16 cellular contexts compared by ENCODE assay signal in genomic region chr1:9253706-9254105, GRCh38. TPM values are rescaled to one million over a fixed set of nuclear protein-coding genes. Genes with fewer than 3 reads are reported as not detected.
DNase-seq lines count a peak whose midpoint lies in the region; ATAC-seq and TF ChIP-seq lines count a peak whose summit lies in the region.
"Had no signal": no experiment of that assay in that cellular context is flagged by ENCODE, and none has a peak within 500 bp of the region (broad histone marks: within the 10 kb centered on the region; RNA-seq: fewer than 3 reads in every experiment).

No MANE protein-coding gene starts in this region.

- H3K4ac ChIP-seq in H9 (ENCODE audit: low read depth, low read length), result no peak overlapping the region

- H4K5ac ChIP-seq in H9 (ENCODE audit: insufficient read length, low read depth, low read length), result no peak overlapping the region

- CTCF ChIA-PET in activated naive CD4-positive, alpha-beta T cell treated with anti-CD3 and anti-CD28 coated beads for 36 hours (lab: Charles Lee), result no interaction called here

- in situ Hi-C loops in KBM-7 (cut with MboI; ENCODE audit: low pct_unique_long_range_greater_than_20kb, low sequenced_read_pairs), result no loop called here

- H4K8ac ChIP-seq in H9 (replicated peaks; ENCODE audit: insufficient read length, low read depth, low read length), result no peak overlapping the region

- H2BK5ac ChIP-seq in H9 (ENCODE audit: insufficient read length, low read length), result no peak overlapping the region

- no peak overlapping the region for H3K9ac ChIP-seq in H9 (ENCODE audit: extremely low read depth, insufficient read length, low read length)

- no peak overlapping the region for H3K56ac ChIP-seq in H9 (ENCODE audit: insufficient read length, low read depth, low read length)

- H4K91ac ChIP-seq in H9 (ENCODE audit: insufficient read length, low read depth, low read length), result no peak overlapping the region

- H3K27ac ChIP-seq in H9 (ENCODE audit: insufficient read length, low read depth, low read length) (no peak overlapping the region), osteoblast (ENCODE audit: low read depth, low read length) (no peak overlapping the region)
- H3K27ac ChIP-seq: SJSA1 had no signal

- no peaks in the 10 kb centered on the region for H3K79me1 ChIP-seq in H9 (ENCODE audit: insufficient read depth, low read depth, low read length, poor library complexity, severe bottlenecking)

- ATAC-seq in left ventricle myocardium superior (peak; percentile 32), HG02938 (IDR thresholded peaks at IDR 0.05; ENCODE audit: unreplicated experiment) (no peak)
- ATAC-seq: stimulated activated memory B cell treated with anti-CD40 and anti-IgM and Interleukin-4, amounts not matched to agents 10 μg/mL and 1 μg/mL and 100 μg/mL, for 72 hours had no signal

- no peak overlapping the region for H3K14ac ChIP-seq in H9 (ENCODE audit: insufficient read depth, low read length)

- no peak overlapping the region for H2BK12ac ChIP-seq in H9 (ENCODE audit: insufficient read length, low read depth, low read length)

- intact Hi-C loops in left ventricle myocardium superior (cut with micrococcal nuclease), result no loop called here
- intact Hi-C loops in activated naive CD4-positive, alpha-beta T cell treated with anti-CD3 and anti-CD28 coated beads for 36 hours (cut with micrococcal nuclease), result no loop called here

- peaks cover 4% of the 10 kb centered on the region for H3K23me2 ChIP-seq in H9 (ENCODE audit: insufficient read length, low read depth, low read length, poor library complexity, severe bottlenecking)

- no peak overlapping the region for H2BK15ac ChIP-seq in H9 (ENCODE audit: low read depth, low read length)

- peaks cover 30% of the 10 kb centered on the region for H3K36me3 ChIP-seq in osteoblast (ENCODE audit: insufficient read depth, low read length)

- H3K27me3 Mint-ChIP-seq in H9 (ENCODE audit: low read depth), result no peaks in the 10 kb centered on the region
- no peaks in the 10 kb centered on the region for H3K27me3 Mint-ChIP-seq in brain
- no peaks in the 10 kb centered on the region for H3K27me3 Mint-ChIP-seq in activated naive CD4-positive, alpha-beta T cell treated with anti-CD3 and anti-CD28 coated beads for 36 hours (ENCODE audit: low read depth)
- H3K27me3 Mint-ChIP-seq: IgD-negative memory B cell; naive thymus-derived CD8-positive, alpha-beta T cell; stimulated activated memory B cell treated with anti-CD40 and anti-IgM and Interleukin-4, amounts not matched to agents 10 μg/mL and 1 μg/mL and 100 μg/mL, for 72 hours had no signal

- WGBS in H9 (ENCODE audit: extremely low coverage, insufficient read length, low lambda C conversion rate), result no CpG with 5 or more reads among the region's 5 CpGs

- H3T11ph ChIP-seq in H9 (ENCODE audit: low read length), result no peak overlapping the region

- H2BK20ac ChIP-seq in H9 (ENCODE audit: low read depth, low read length, poor library complexity, severe bottlenecking), result no peak overlapping the region

- DNase-seq in H9 (no peak), left ventricle myocardium superior (no peak), osteoblast (ENCODE audit: insufficient read length, low spot score, missing footprints) (peak; percentile 55), KBM-7 (no peak), DMS 273 treated with DMSO at 0.1 percent for 48 hours (lab: John Stamatoyannopoulos, UW) (no peak)
- no peak for DNase-seq in activated naive CD4-positive, alpha-beta T cell treated with anti-CD3 and anti-CD28 coated beads for 36 hours
- DNase-seq: activated CD4-positive, alpha-beta T cell treated with anti-CD3 and anti-CD28 coated beads, Interleukin-2, amount 50 U/mL, for 4 hours; effector memory CD4-positive, alpha-beta T cell; foreskin melanocyte; naive thymus-derived CD8-positive, alpha-beta T cell; NCI-H1105 had no signal

- H2BK120ac ChIP-seq in H9 (ENCODE audit: low read depth, low read length, poor library complexity, severe bottlenecking), result no peak overlapping the region

- no peaks in the 10 kb centered on the region for H3K79me2 ChIP-seq in H9 (ENCODE audit: insufficient read depth, low read length)
- peaks cover 67% of the 10 kb centered on the region for H3K79me2 ChIP-seq in osteoblast (ENCODE audit: insufficient read depth, low read length)

- peak overlapping the region in 1 of 2 experiments; percentile 53; a peak in 2 of 5 replicates for H3K4me3 Mint-ChIP-seq in H9
- peak overlapping the region; percentile 5 to 55 (median 18) for H3K4me3 Mint-ChIP-seq in brain
- H3K4me3 Mint-ChIP-seq in activated naive CD4-positive, alpha-beta T cell treated with anti-CD3 and anti-CD28 coated beads for 36 hours, result no peak overlapping the region
- H3K4me3 Mint-ChIP-seq: IgD-negative memory B cell; naive thymus-derived CD8-positive, alpha-beta T cell; stimulated activated memory B cell treated with anti-CD40 and anti-IgM and Interleukin-4, amounts not matched to agents 10 μg/mL and 1 μg/mL and 100 μg/mL, for 72 hours had no signal

- H2AFZ ChIP-seq in H9 (ENCODE audit: low read length) (no peak overlapping the region), osteoblast (ENCODE audit: low read length) (no peak overlapping the region)

- H3K9me3 ChIP-seq in H9 (ENCODE audit: control insufficient read depth, low read depth, low read length), result no peaks in the 10 kb centered on the region
- H3K9me3 ChIP-seq in osteoblast (ENCODE audit: low read depth, low read length), result no peaks in the 10 kb centered on the region

- no peak overlapping the region for H3K18ac ChIP-seq in H9 (ENCODE audit: insufficient read length, low read depth, low read length)

- no peak overlapping the region for H3K23ac ChIP-seq in H9 (ENCODE audit: insufficient read length, low read depth, low read length)

- no peak overlapping the region for H2AK5ac ChIP-seq in H9 (ENCODE audit: insufficient read length, low read length)

- H3K4me1 Mint-ChIP-seq in H9 (peaks cover 36 to 63% of the 10 kb centered on the region in 2 experiments), brain (peaks cover 56% of the 10 kb centered on the region)
- H3K4me1 Mint-ChIP-seq in activated naive CD4-positive, alpha-beta T cell treated with anti-CD3 and anti-CD28 coated beads for 36 hours (ENCODE audit: low read depth), result peaks cover 14% of the 10 kb centered on the region

- H3K4me3 ChIP-seq in osteoblast (ENCODE audit: insufficient read depth, low read length), result no peak overlapping the region
- H3K4me3 ChIP-seq: SJSA1 had no signal

- peaks cover 10 to 12% (median 10%) of the 10 kb centered on the region in 3 experiments for H3K36me3 Mint-ChIP-seq in H9 (ENCODE audit: insufficient read depth in 1 of 3, low read depth in 3 of 3)
- peaks cover 23% of the 10 kb centered on the region for H3K36me3 Mint-ChIP-seq in brain
- H3K36me3 Mint-ChIP-seq in activated naive CD4-positive, alpha-beta T cell treated with anti-CD3 and anti-CD28 coated beads for 36 hours (ENCODE audit: low read depth), result peaks cover 6% of the 10 kb centered on the region

- H3K9me3 Mint-ChIP-seq in H9, result peaks cover 8% of the 10 kb centered on the region in 2 experiments
- peaks cover 0 to 2% (median 0%) of the 10 kb centered on the region in 5 experiments for H3K9me3 Mint-ChIP-seq in brain
- peaks cover 2% of the 10 kb centered on the region for H3K9me3 Mint-ChIP-seq in activated naive CD4-positive, alpha-beta T cell treated with anti-CD3 and anti-CD28 coated beads for 36 hours
- H3K9me3 Mint-ChIP-seq: naive thymus-derived CD8-positive, alpha-beta T cell had no signal

- no peaks in the 10 kb centered on the region for H4K20me1 ChIP-seq in H9 (ENCODE audit: control insufficient read depth, insufficient read depth, insufficient read length)
- peaks cover 10% of the 10 kb centered on the region for H4K20me1 ChIP-seq in osteoblast (ENCODE audit: insufficient read depth, low read length)

- no peak overlapping the region for H3K4me2 ChIP-seq in H9 (ENCODE audit: insufficient read depth, insufficient read length, low read length)
- no peak overlapping the region for H3K4me2 ChIP-seq in osteoblast (ENCODE audit: insufficient read depth, low read length)

- H3K4me1 ChIP-seq in H9 (ENCODE audit: insufficient read depth, low read length) (peaks cover 7% of the 10 kb centered on the region), osteoblast (ENCODE audit: insufficient read depth, low read length) (peaks cover 9% of the 10 kb centered on the region)
- H3K4me1 ChIP-seq: SJSA1 had no signal

- TF ChIP-seq CTCF in H9 (conservative IDR thresholded peaks at IDR 0.05) (no peak), brain (conservative IDR thresholded peaks at IDR 0.05) (no peak), osteoblast (IDR thresholded peaks at IDR 0.05; ENCODE audit: extremely low read depth, low read depth, low read length) (no peak)

- H3K27ac Mint-ChIP-seq in H9 (peak overlapping the region in 2 of 3 experiments; percentile 73 to 85; a peak in 4 of 7 replicates), brain (peak overlapping the region; percentile 36 to 95 (median 80))
- no peak overlapping the region for H3K27ac Mint-ChIP-seq in activated naive CD4-positive, alpha-beta T cell treated with anti-CD3 and anti-CD28 coated beads for 36 hours

- no peaks in the 10 kb centered on the region for H3K27me3 ChIP-seq in H9 (ENCODE audit: insufficient read depth, low read length)
- no peaks in the 10 kb centered on the region for H3K27me3 ChIP-seq in osteoblast (ENCODE audit: insufficient read depth, low read length)
- H3K27me3 ChIP-seq: SJSA1 had no signal

RNA-seq across cellular contexts. Expression of gene H6PD, which starts 19.1 kb away (rescaled TPM):
- total RNA-seq in H9 (2021) (7.6 and 7.9 TPM in 2 replicates), left ventricle myocardium superior (20.3 TPM), osteoblast (45.1 and 51.4 TPM in 2 replicates)
- polyA plus RNA-seq in brain (ENCODE audit: insufficient read depth, low read depth, low replicate concordance), result 6.4 TPM
- total RNA-seq in activated naive CD4-positive, alpha-beta T cell treated with anti-CD3 and anti-CD28 coated beads for 36 hours, result 1 to 10 TPM; 7.8 to 8.3 TPM

RNA-seq across cellular contexts. Expression of gene SPSB1, which starts 39.0 kb away (rescaled TPM):
- total RNA-seq in H9 (2021) (2.7 and 2.9 TPM in 2 replicates), left ventricle myocardium superior (13.1 TPM), osteoblast (14.7 and 23.2 TPM in 2 replicates)
- 10.1 TPM for polyA plus RNA-seq in brain (ENCODE audit: insufficient read depth, low read depth, low replicate concordance)
- total RNA-seq in activated naive CD4-positive, alpha-beta T cell treated with anti-CD3 and anti-CD28 coated beads for 36 hours, result 1 to 10 TPM; 4.8 to 5.0 TPM
